14 cellular contexts compared by ENCODE assay signal in the genomic region with DNA sequence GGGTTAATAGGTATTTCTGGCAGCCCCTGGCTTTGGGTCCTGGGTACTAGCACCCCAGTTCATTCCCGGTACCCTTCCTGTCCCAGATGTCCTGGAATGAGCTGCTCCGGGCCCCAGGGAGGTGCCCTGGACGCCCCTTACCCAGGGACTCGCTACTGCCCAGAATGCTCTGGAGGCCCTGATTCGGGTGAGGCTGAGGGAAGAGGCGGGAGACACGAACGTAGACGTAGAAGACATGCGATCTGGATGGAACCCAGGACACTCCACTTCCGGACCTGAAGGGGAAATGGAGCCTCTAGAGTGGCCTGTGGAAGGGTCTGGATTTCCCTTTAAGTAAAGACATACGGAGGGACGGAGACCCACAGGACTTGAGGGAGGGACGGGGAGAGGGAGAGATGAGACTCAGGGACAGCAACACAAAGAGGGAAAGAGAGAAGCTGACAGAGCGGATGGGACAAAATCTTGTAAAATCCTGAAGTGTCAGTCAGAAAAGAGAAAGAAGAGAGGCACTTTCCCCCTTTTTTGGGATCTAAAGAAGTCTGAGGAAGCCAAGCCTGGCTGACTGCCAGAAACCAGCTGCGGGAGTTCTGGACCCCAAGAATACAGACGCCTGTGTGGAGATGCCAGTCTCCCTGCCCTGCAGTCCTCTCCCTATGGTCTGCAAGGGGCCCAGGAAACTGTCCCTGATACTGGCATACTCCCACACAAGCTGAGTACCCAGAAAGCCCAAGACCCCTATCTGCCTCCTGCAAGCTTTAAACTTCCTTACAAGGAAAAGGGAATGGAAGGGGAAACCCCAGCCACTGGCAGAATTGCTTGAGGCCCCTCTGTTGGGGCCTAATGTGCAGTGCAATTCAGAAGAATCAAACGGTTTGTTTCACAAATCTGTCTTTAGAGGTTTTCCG. TPM values are rescaled to one million over a fixed set of nuclear protein-coding genes. Genes with fewer than 3 reads are reported as not detected.
A peak's percentile ranks its signal among the peaks of the same experiment; 100 is the strongest.
DNase-seq lines count a peak whose midpoint lies in the region; ATAC-seq and TF ChIP-seq lines count a peak whose summit lies in the region.
"Had no signal": no experiment of that assay in that cellular context is flagged by ENCODE, and none has a peak within 500 bp of the region (broad histone marks: within the 10 kb centered on the region; RNA-seq: fewer than 3 reads in every experiment).

No MANE protein-coding gene starts in this region.

- no peaks in the 10 kb centered on the region for H3K9me3 ChIP-seq in SK-N-MC (ENCODE audit: low read depth, low read length)
- H3K9me3 ChIP-seq in mesodermal cell (ENCODE audit: control insufficient read depth, low read length): no peaks in the 10 kb centered on the region
- no peaks in the 10 kb centered on the region for H3K9me3 ChIP-seq in mammary epithelial cell (replicated peaks; ENCODE audit: insufficient read depth, low read length)
- peaks cover 9% of the 10 kb centered on the region for H3K9me3 ChIP-seq in trophoblast cell (ENCODE audit: insufficient read depth, low read depth, low read length)
- H3K9me3 ChIP-seq: BLaER1 had no signal

- H4K8ac ChIP-seq in trophoblast cell (ENCODE audit: low read depth, low read length): no peak overlapping the region

- no peak overlapping the region for H2AFZ ChIP-seq in GM23338
- no peak overlapping the region for H2AFZ ChIP-seq in mammary epithelial cell (ENCODE audit: low read depth, low read length)
- H2AFZ ChIP-seq in trophoblast cell (ENCODE audit: insufficient read depth, low read length, poor library complexity): no peak overlapping the region

- dilution Hi-C loops in mammary epithelial cell (cut with HindIII; ENCODE audit: low sequenced_read_pairs): loop anchor here (5.0 kb wide), 1 partner anchor 67 kb away; no protein-coding TSS in a partner anchor

- H3K9me2 ChIP-seq in GM23338 (ENCODE audit: insufficient read depth): no peaks in the 10 kb centered on the region

- no peaks in the 10 kb centered on the region for H3K79me1 ChIP-seq in trophoblast cell (ENCODE audit: low read length)

- no TSS peak for BruUV-seq in mammary epithelial cell (replicated peaks; lab: Mats Ljungman, UMichigan)

- H3K4ac ChIP-seq in trophoblast cell (ENCODE audit: low read depth, low read length): no peak overlapping the region

- in situ Hi-C loops in mammary epithelial cell (cut with MboI; ENCODE audit: low sequenced_read_pairs in 2 of 2): loop anchor here in 1 of 2 donors (10.0 kb wide), 1 partner anchor 65 kb away; no protein-coding TSS in a partner anchor

- H4K91ac ChIP-seq in trophoblast cell (ENCODE audit: low read depth, low read length): no peak overlapping the region

- H4K12ac ChIP-seq in trophoblast cell (ENCODE audit: low read depth, low read length): no peak overlapping the region

- peak overlapping the region; percentile 65 for H3K4me3 Mint-ChIP-seq in GM23338

- peak overlapping the region; percentile 78 for H3K4me2 ChIP-seq in GM23338
- no peak overlapping the region for H3K4me2 ChIP-seq in mammary epithelial cell (ENCODE audit: insufficient read depth, low read depth, low read length)
- no peak overlapping the region for H3K4me2 ChIP-seq in trophoblast cell (ENCODE audit: low read length)
- H3K4me2 ChIP-seq: BLaER1 had no signal

- peaks cover 19% of the 10 kb centered on the region for H3K4me1 Mint-ChIP-seq in GM23338

- H3K9me3 Mint-ChIP-seq in GM23338: peaks cover 5% of the 10 kb centered on the region; the same call in 2 of the 3 replicates
- H3K9me3 Mint-ChIP-seq: activated CD4-positive, alpha-beta T cell treated with anti-CD3 and anti-CD28 coated beads, Interleukin-2, amount 10 ng/mL, durations not matched to agents 24 days and 14 days had no signal

- H3K4me1 ChIP-seq in GM23338 (ENCODE audit: insufficient read depth): peaks cover 25% of the 10 kb centered on the region; the same call in 1 of the 2 replicates
- peaks cover 13% of the 10 kb centered on the region for H3K4me1 ChIP-seq in mesodermal cell (ENCODE audit: control insufficient read depth, insufficient read depth, low read length, poor library complexity, severe bottlenecking)
- no peaks in the 10 kb centered on the region for H3K4me1 ChIP-seq in mammary epithelial cell (ENCODE audit: insufficient read depth, low read length)
- peaks cover 3 to 6% of the 10 kb centered on the region in 2 experiments for H3K4me1 ChIP-seq in trophoblast cell (ENCODE audit: control insufficient read depth in 1 of 2, insufficient read depth in 2 of 2, low read length in 2 of 2)
- H3K4me1 ChIP-seq: BLaER1 had no signal

- no peak overlapping the region for H3K27ac Mint-ChIP-seq in GM23338
- H3K27ac Mint-ChIP-seq: activated CD4-positive, alpha-beta T cell treated with anti-CD3 and anti-CD28 coated beads, Interleukin-2, amount 10 ng/mL, durations not matched to agents 24 days and 14 days had no signal

- H2BK120ac ChIP-seq in trophoblast cell (ENCODE audit: insufficient read depth, low read length, poor library complexity): no peak overlapping the region

- H3K27me3 ChIP-seq in GM23338 (ENCODE audit: insufficient read depth) (peaks cover 100% of the 10 kb centered on the region), mammary epithelial cell (ENCODE audit: insufficient read depth, low read length) (peaks cover 70% of the 10 kb centered on the region), trophoblast cell (ENCODE audit: insufficient read depth, low read length) (peaks cover 81% of the 10 kb centered on the region)

- WGBS in mesodermal cell (ENCODE audit: insufficient coverage in 2 of 2), 2 experiments: 11 to 12% methylated on average over 19 of the region's 19 CpGs
- 21% methylated on average over 18 of the region's 19 CpGs for WGBS in mammary epithelial cell (ENCODE audit: low coverage, missing lambda C conversion rate)
- no CpG with 5 or more reads among the region's 19 CpGs for WGBS in trophoblast cell (ENCODE audit: extremely low coverage, insufficient coverage, insufficient read length)

- ATAC-seq in GM23338 (no peak), HG03045 (IDR thresholded peaks at IDR 0.05; ENCODE audit: unreplicated experiment) (no peak)

- DNase-seq in GM23338 (ENCODE audit: low spot score) (no peak), SK-N-MC (ENCODE audit: low read depth, low spot score) (peak; percentile 82), mammary epithelial cell (no peak), MV-4-11 (lab: John Stamatoyannopoulos, UW) (no peak), trophoblast cell (no peak)
- DNase-seq: activated CD4-positive, alpha-beta T cell treated with anti-CD3 and anti-CD28 coated beads, Interleukin-2, amount 10 ng/mL, durations not matched to agents 24 days and 14 days; activated gamma-delta T cell; central memory CD4-positive, alpha-beta T cell; stimulated activated CD4-positive, alpha-beta T cell treated with anti-CD3 and anti-CD28 coated beads, Interleukin-12 subunit alpha, Interleukin-12 subunit beta, amount 100 ng/mL, for 4 hours had no signal

- H3K27me3 Mint-ChIP-seq in GM23338 (ENCODE audit: insufficient read depth, low read depth, poor library complexity): peaks cover 100% of the 10 kb centered on the region

- TF ChIP-seq CTCF in 22Rv1 (IDR thresholded peaks at IDR 0.05) (no peak), GM23338 (conservative IDR thresholded peaks at IDR 0.05; ENCODE audit: low read depth in 2 of 2) (no peak), mammary epithelial cell (conservative IDR thresholded peaks at IDR 0.05 in 1 of 2, IDR thresholded peaks at IDR 0.05 in 1 of 2; ENCODE audit: extremely low read depth in 1 of 2, insufficient read depth in 1 of 2, low read depth in 1 of 2, low read length in 2 of 2) (no peak)

- H3K9ac ChIP-seq in SK-N-MC (ENCODE audit: insufficient read length) (peak overlapping the region; percentile 85), mammary epithelial cell (ENCODE audit: insufficient read depth, low read length) (no peak overlapping the region), trophoblast cell (ENCODE audit: low read length) (no peak overlapping the region)
- H3K9ac ChIP-seq: BLaER1 had no signal

- H3K23ac ChIP-seq in trophoblast cell (ENCODE audit: low read length): no peak overlapping the region

- H4K20me1 ChIP-seq in GM23338 (replicated peaks; ENCODE audit: insufficient read depth) (peaks cover 73% of the 10 kb centered on the region), mammary epithelial cell (ENCODE audit: insufficient read depth, low read length) (no peaks in the 10 kb centered on the region)

- CTCF ChIA-PET in mammary epithelial cell (lab: Charles Lee; ENCODE audit: low non-redundant PET): interaction anchor here (0.6 kb wide), 1 partner anchor 61 kb away, joined by 3 read pairs; no protein-coding TSS in a partner anchor

- intact Hi-C loops in mammary epithelial cell (cut with micrococcal nuclease): no loop called here

- H2BK12ac ChIP-seq in trophoblast cell (ENCODE audit: low read length): no peak overlapping the region

- peaks cover 3% of the 10 kb centered on the region; the same call in 2 of the 3 replicates for H3K36me3 Mint-ChIP-seq in GM23338 (ENCODE audit: low read depth)

- H3K14ac ChIP-seq in trophoblast cell (ENCODE audit: low read length): no peak overlapping the region

- H2AK5ac ChIP-seq in trophoblast cell (ENCODE audit: low read length): no peak overlapping the region

- peaks cover 42% of the 10 kb centered on the region for H3F3A ChIP-seq in GM23338 (replicated peaks; ENCODE audit: low read depth)

- H3K18ac ChIP-seq in trophoblast cell (ENCODE audit: low read length): no peak overlapping the region

- peak overlapping the region; percentile 100 for H3K27ac ChIP-seq in 22Rv1
- no peak overlapping the region for H3K27ac ChIP-seq in GM23338 (ENCODE audit: low read depth)
- peak overlapping the region; percentile 99 for H3K27ac ChIP-seq in SK-N-MC
- no peak overlapping the region for H3K27ac ChIP-seq in mesodermal cell (ENCODE audit: low read depth, low read length, severe bottlenecking)
- H3K27ac ChIP-seq in mammary epithelial cell (ENCODE audit: insufficient read depth, low read depth, low read length): no peak overlapping the region
- H3K27ac ChIP-seq in trophoblast cell (ENCODE audit: low read depth, low read length): no peak overlapping the region
- H3K27ac ChIP-seq: BLaER1 had no signal

- no peak overlapping the region for H2BK5ac ChIP-seq in trophoblast cell (ENCODE audit: low read depth, low read length, poor library complexity)

- no peaks in the 10 kb centered on the region for H3K79me2 ChIP-seq in GM23338 (replicated peaks; ENCODE audit: insufficient read depth)
- H3K79me2 ChIP-seq in mammary epithelial cell (ENCODE audit: insufficient read depth, low read length): no peaks in the 10 kb centered on the region
- no peaks in the 10 kb centered on the region for H3K79me2 ChIP-seq in trophoblast cell (ENCODE audit: control insufficient read depth, insufficient read depth, low read length, poor library complexity)

- no peaks in the 10 kb centered on the region for H3K36me3 ChIP-seq in GM23338 (ENCODE audit: insufficient read depth)
- H3K36me3 ChIP-seq in SK-N-MC (ENCODE audit: insufficient read depth, low read length): peaks cover 7% of the 10 kb centered on the region; the same call in 1 of the 2 replicates
- H3K36me3 ChIP-seq in mesodermal cell (ENCODE audit: control insufficient read depth, insufficient read depth, low read length): no peaks in the 10 kb centered on the region
- H3K36me3 ChIP-seq in mammary epithelial cell (ENCODE audit: insufficient read depth, low read length): no peaks in the 10 kb centered on the region
- no peaks in the 10 kb centered on the region for H3K36me3 ChIP-seq in trophoblast cell (ENCODE audit: control insufficient read depth in 1 of 2, insufficient read depth in 2 of 2, low read length in 2 of 2)
- H3K36me3 ChIP-seq: BLaER1 had no signal

- H3K4me3 ChIP-seq in GM23338 (peak overlapping the region; percentile 50), SK-N-MC (peak overlapping the region; percentile 87), mesodermal cell (ENCODE audit: extremely low read depth, insufficient read depth, low read length, poor library complexity, severe bottlenecking) (peak overlapping the region; percentile 36), mammary epithelial cell (replicated peaks in 1 of 3; ENCODE audit: insufficient read depth in 1 of 3, low read depth in 2 of 3, low read length in 3 of 3) (no peak overlapping the region), trophoblast cell (ENCODE audit: low read depth, low read length) (no peak overlapping the region)
- H3K4me3 ChIP-seq: BLaER1 had no signal

RNA-seq across cellular contexts. Expression of a gene that starts 1.0 kb away (rescaled TPM):
- not detected in 2 replicates for total RNA-seq in GM23338 (2014; rRNA removed; shearing (Covaris generic))
- polyA plus RNA-seq in GM23338 (2016; fragmentation: Nextera tagmentation; extraction: Ambion mirVana): not detected in 2 replicates
- polyA plus RNA-seq in mesodermal cell (2013, experiment 1 of 2): 0.59 TPM
- polyA plus RNA-seq in mesodermal cell (2013, experiment 2 of 2): 0.76 TPM
- not detected for total RNA-seq in mammary epithelial cell
- 0.01 TPM for polyA plus RNA-seq in mammary epithelial cell
- not detected for polyA minus RNA-seq in mammary epithelial cell
- not detected in 2 replicates for polyA plus RNA-seq in trophoblast cell (2013)
- total RNA-seq: activated CD4-positive, alpha-beta T cell treated with anti-CD3 and anti-CD28 coated beads, Interleukin-2, amount 10 ng/mL, durations not matched to agents 24 days and 14 days had no signal
- polyA plus RNA-seq: neural cell had no signal

RNA-seq across cellular contexts. Expression of a gene that starts 6.6 kb away (rescaled TPM):
- not detected in 2 replicates for total RNA-seq in GM23338 (2014; rRNA removed; shearing (Covaris generic))
- polyA plus RNA-seq in GM23338 (2016; fragmentation: Nextera tagmentation; extraction: Ambion mirVana) (not detected in 2 replicates), mammary epithelial cell (not detected)
- 1.8 TPM for polyA plus RNA-seq in mesodermal cell (2013, experiment 1 of 2)
- 2.2 TPM for polyA plus RNA-seq in mesodermal cell (2013, experiment 2 of 2)
- not detected for total RNA-seq in mammary epithelial cell
- polyA minus RNA-seq in mammary epithelial cell: not detected
- not detected in 2 replicates for polyA plus RNA-seq in trophoblast cell (2013)
- total RNA-seq: activated CD4-positive, alpha-beta T cell treated with anti-CD3 and anti-CD28 coated beads, Interleukin-2, amount 10 ng/mL, durations not matched to agents 24 days and 14 days had no signal
- polyA plus RNA-seq: neural cell had no signal

RNA-seq across cellular contexts. Expression of a gene that starts 7.3 kb away (rescaled TPM):
- not detected in 2 replicates for total RNA-seq in GM23338 (2014; rRNA removed; shearing (Covaris generic))
- polyA plus RNA-seq in GM23338 (2016; fragmentation: Nextera tagmentation; extraction: Ambion mirVana) (0.70 TPM in 1 of 2 replicates, not detected in the other), mammary epithelial cell (not detected)
- not detected for polyA plus RNA-seq in mesodermal cell (2013, experiment 1 of 2)
- polyA plus RNA-seq in mesodermal cell (2013, experiment 2 of 2): not detected
- not detected for total RNA-seq in mammary epithelial cell
- polyA minus RNA-seq in mammary epithelial cell: not detected
- polyA plus RNA-seq in trophoblast cell (2013): not detected in 2 replicates
- total RNA-seq: activated CD4-positive, alpha-beta T cell treated with anti-CD3 and anti-CD28 coated beads, Interleukin-2, amount 10 ng/mL, durations not matched to agents 24 days and 14 days had no signal
- polyA plus RNA-seq: neural cell had no signal

Comparison
In these comparisons a context has a peak if more than half of its experiments do, and no peak if none do; other contexts are left out.
1. H3K27ac ChIP-seq: peak in 22Rv1 (single experiment) and SK-N-MC (single experiment); none in GM23338 (single experiment), mesodermal cell (single experiment), mammary epithelial cell (single experiment) and trophoblast cell (single experiment).
2. H3K4me3 ChIP-seq: peak in GM23338 (single experiment), SK-N-MC (single experiment) and mesodermal cell (single experiment); none in mammary epithelial cell (0 of 3) and trophoblast cell (single experiment).